ENCODE assay signal across 8 cellular contexts in the genomic region with DNA sequence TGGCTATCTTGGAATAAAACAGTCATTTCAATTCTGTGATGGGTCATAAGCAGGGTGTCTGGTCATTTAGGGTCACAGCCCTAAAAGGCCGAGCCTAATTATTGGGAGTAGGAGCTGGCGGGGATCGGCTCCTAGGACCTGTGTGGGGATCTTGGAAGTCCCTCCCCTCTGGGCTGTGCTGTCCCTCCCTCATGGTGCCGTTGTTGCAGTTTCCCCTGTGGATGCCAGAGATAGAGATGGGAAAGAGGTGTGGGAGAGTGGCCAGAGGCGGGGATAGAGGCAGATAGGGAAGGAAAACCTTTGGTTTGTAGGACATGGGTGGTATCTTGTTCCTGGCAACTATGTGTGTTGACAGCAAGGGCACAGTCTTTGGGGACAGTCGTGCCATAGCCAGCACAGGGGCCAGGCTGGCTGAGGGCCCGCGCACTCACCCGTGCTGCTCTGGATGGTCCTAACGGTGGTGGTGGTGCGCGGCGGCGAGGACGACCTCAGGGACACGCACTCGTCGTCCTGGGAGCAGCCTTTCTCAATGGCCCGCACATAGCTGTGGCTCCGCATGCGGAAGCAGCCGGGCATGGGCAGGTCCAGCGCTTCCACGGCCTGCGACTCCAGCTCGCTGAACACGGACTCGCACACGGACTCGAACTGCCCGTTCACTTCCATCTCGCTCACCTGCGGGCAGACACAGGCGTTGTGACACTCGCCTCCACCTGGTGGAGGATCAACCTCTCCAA.
"Had no signal": no experiment of that assay in that cellular context is flagged by ENCODE, and none has a peak within 500 bp of the region (broad histone marks: within the 10 kb centered on the region; RNA-seq: fewer than 3 reads in every experiment).

No MANE protein-coding gene starts in this region.

- FAIRE-seq: HTR-8/SVneo had no signal

- ATAC-seq: GM23338, HCT116 had no signal

- H3K4me3 ChIP-seq: GM23338 had no signal

- H2AFZ ChIP-seq: GM23338 had no signal

- H3K4me2 ChIP-seq: GM23338, KMS-11 had no signal

- H3K9me3 Mint-ChIP-seq: GM23338, HFFc6 had no signal

- H3K27ac ChIP-seq: KMS-11 had no signal

- H3K27ac Mint-ChIP-seq: GM23338, HFFc6 had no signal

- DNase-seq: H7, HFFc6, IMR-90, KBM-7 had no signal

- H3K9ac ChIP-seq: KMS-11 had no signal

- H3K4me3 Mint-ChIP-seq: GM23338, HFFc6 had no signal
